15 cellular contexts compared by ENCODE assay signal in the genomic region with DNA sequence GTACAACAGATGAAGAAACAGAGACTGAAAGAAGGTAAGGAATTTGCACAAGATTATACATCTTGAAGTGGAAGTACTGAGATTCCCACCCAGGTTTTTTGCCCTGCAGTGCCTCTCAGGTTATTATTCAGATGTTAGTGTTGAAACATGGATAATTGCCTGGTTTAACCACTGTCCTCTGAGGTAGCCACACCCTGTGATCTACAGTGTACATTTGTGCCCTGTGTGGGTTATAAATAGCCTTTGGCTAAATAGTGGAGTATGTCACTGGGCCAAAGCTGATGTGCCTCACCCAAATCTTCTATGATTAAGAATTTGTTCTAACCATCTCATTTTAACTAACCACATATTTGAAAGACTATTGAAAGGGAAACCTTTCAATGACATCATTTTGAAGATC. TPM values are rescaled to one million over a fixed set of nuclear protein-coding genes. Genes with fewer than 3 reads are reported as not detected.
DNase-seq lines count a peak whose midpoint lies in the region; ATAC-seq, FAIRE-seq and TF ChIP-seq lines count a peak whose summit lies in the region.
"Had no signal": no experiment of that assay in that cellular context is flagged by ENCODE, and none has a peak within 500 bp of the region (broad histone marks: within the 10 kb centered on the region; RNA-seq: fewer than 3 reads in every experiment).

No MANE protein-coding gene starts in this region.

- H3K27ac ChIP-seq in left ventricle myocardium inferior (replicated peaks), result no peak overlapping the region
- no peak overlapping the region for H3K27ac ChIP-seq in PC-9
- no peak overlapping the region for H3K27ac ChIP-seq in WERI-Rb-1
- H3K27ac ChIP-seq: hepatocyte, tibial artery had no signal

- CTCF ChIA-PET in PC-9 (lab: Charles Lee), result no interaction called here

- H2AFZ ChIP-seq in PC-9, result no peak overlapping the region
- H2AFZ ChIP-seq: hepatocyte had no signal

- no peaks in the 10 kb centered on the region for H3K9me2 ChIP-seq in PC-9 (ENCODE audit: insufficient read depth)

- 0 out of 2 replicates have a peak overlapping the region, but pooled peaks have one; percentile 13 for H3K4me2 ChIP-seq in PC-9
- H3K4me2 ChIP-seq: hepatocyte had no signal

- no peaks in the 10 kb centered on the region for H4K20me1 ChIP-seq in PC-9 (ENCODE audit: insufficient read depth)

- no peaks in the 10 kb centered on the region for H3K4me1 ChIP-seq in left ventricle myocardium inferior
- H3K4me1 ChIP-seq in PC-9 (replicated peaks; ENCODE audit: insufficient read depth), result peaks cover 21% of the 10 kb centered on the region

- POLR2A ChIA-PET in PC-9 (lab: Charles Lee; ENCODE audit: unreplicated experiment), result no interaction called here

- BruUV-seq in PC-9 (replicated peaks; lab: Mats Ljungman, UMichigan), result no TSS peak

- peak; percentile 86 for ATAC-seq in Right ventricle myocardium superior (ENCODE audit: poor library complexity)
- ATAC-seq: left lobe of liver had no signal

- H3K4me3 ChIP-seq in left ventricle myocardium inferior (no peak overlapping the region), PC-9 (no peak overlapping the region), fibroblast of the aortic adventitia (ENCODE audit: low read depth, low read length) (no peak overlapping the region), WERI-Rb-1 (ENCODE audit: low read depth, low read length) (no peak overlapping the region)
- H3K4me3 ChIP-seq: hepatocyte, tibial artery had no signal

- H3K27me3 ChIP-seq in left ventricle myocardium inferior (ENCODE audit: low read depth) (no peaks in the 10 kb centered on the region), PC-9 (ENCODE audit: insufficient read depth, low read depth) (no peaks in the 10 kb centered on the region), WERI-Rb-1 (ENCODE audit: insufficient read depth, low read depth, severe bottlenecking) (no peaks in the 10 kb centered on the region)
- H3K27me3 ChIP-seq: hepatocyte, tibial artery had no signal

- peaks cover 9% of the 10 kb centered on the region; the same call in 1 of the 2 replicates for H3F3A ChIP-seq in PC-9 (ENCODE audit: insufficient read depth, low read depth)

- no peak for DNase-seq in Right ventricle myocardium superior
- no peak for DNase-seq in left ventricle myocardium inferior
- peak; percentile 7 to 56 for DNase-seq in PC-9
- DNase-seq in fibroblast of the aortic adventitia (ENCODE audit: low read depth), result peak; percentile 68
- DNase-seq in urothelium cell line (ENCODE audit: low spot score), result peak; percentile 11
- DNase-seq in WERI-Rb-1, result no peak
- no peak for DNase-seq in NCI-H1092 treated with DMSO at 0.1 percent for 48 hours (lab: John Stamatoyannopoulos, UW)
- no peak for DNase-seq in SK-N-DZ (ENCODE audit: low spot score)
- DNase-seq: ACHN; activated CD4-positive, alpha-beta T cell treated with anti-CD3 and anti-CD28 coated beads, Interleukin-2, amount 10 ng/mL, durations not matched to agents 24 days and 14 days; aorta; tibial artery had no signal

- intact Hi-C loops in Right ventricle myocardium superior (cut with DNase I) (loop anchor here (10.0 kb wide), 1 partner anchor 80 kb away; a partner anchor contains a TSS), left ventricle myocardium inferior (cut with micrococcal nuclease) (loop anchor here (10.0 kb wide), 1 partner anchor 120 kb away; no protein-coding TSS in a partner anchor), PC-9 (cut with micrococcal nuclease; ENCODE audit: unreplicated experiment) (no loop called here)

- H3K36me3 ChIP-seq in left ventricle myocardium inferior, result no peaks in the 10 kb centered on the region
- H3K36me3 ChIP-seq in PC-9 (ENCODE audit: low read depth), result no peaks in the 10 kb centered on the region
- no peaks in the 10 kb centered on the region for H3K36me3 ChIP-seq in WERI-Rb-1
- H3K36me3 ChIP-seq: tibial artery had no signal

- no peaks in the 10 kb centered on the region for H3K79me2 ChIP-seq in PC-9 (ENCODE audit: low read depth)
- H3K79me2 ChIP-seq: hepatocyte had no signal

- no peak for FAIRE-seq in urothelium cell line (lab: Jason Lieb, UNC)
- FAIRE-seq: D721Med had no signal

- H3K9me3 ChIP-seq in left ventricle myocardium inferior (replicated peaks) (no peaks in the 10 kb centered on the region), PC-9 (ENCODE audit: insufficient read depth, low read depth) (no peaks in the 10 kb centered on the region), WERI-Rb-1 (ENCODE audit: severe bottlenecking) (peaks cover under 1% of the 10 kb centered on the region)
- H3K9me3 ChIP-seq: tibial artery had no signal

- no peak for TF ChIP-seq CTCF in left ventricle myocardium inferior (IDR thresholded peaks at IDR 0.05; ENCODE audit: borderline replicate concordance)
- no peak for TF ChIP-seq CTCF in PC-9 (conservative IDR thresholded peaks at IDR 0.05)
- no peak for TF ChIP-seq CTCF in fibroblast of the aortic adventitia (IDR thresholded peaks at IDR 0.05; ENCODE audit: insufficient read depth, low read length)
- no peak for TF ChIP-seq CTCF in WERI-Rb-1 (IDR thresholded peaks at IDR 0.05; ENCODE audit: low read depth, low read length)

RNA-seq across cellular contexts. Expression of a gene that starts 5.4 kb away (rescaled TPM):
- total RNA-seq in Right ventricle myocardium superior, result 2.8 TPM
- 4.3 TPM for total RNA-seq in left ventricle myocardium inferior
- not detected in 2 replicates for total RNA-seq in PC-9 (2021)
- 0.09 TPM in 1 of 2 replicates, not detected in the other for total RNA-seq in fibroblast of the aortic adventitia (ENCODE audit: low replicate concordance)
- polyA plus RNA-seq in SK-N-DZ (2014; cell fraction: cytosol; rRNA removed), result not detected in 2 replicates
- 0.06 and 0.09 TPM in 2 replicates for polyA plus RNA-seq in SK-N-DZ (2014; cell fraction: nucleus; rRNA removed)
- total RNA-seq: activated CD4-positive, alpha-beta T cell treated with anti-CD3 and anti-CD28 coated beads, Interleukin-2, amount 10 ng/mL, durations not matched to agents 24 days and 14 days; aorta; left lobe of liver had no signal

RNA-seq across cellular contexts. Expression of a gene that starts 45.3 kb away (rescaled TPM):
- 82.2 TPM for total RNA-seq in Right ventricle myocardium superior
- 91.8 TPM for total RNA-seq in left ventricle myocardium inferior
- total RNA-seq in PC-9 (2021), result 107 TPM in 2 replicates
- total RNA-seq in fibroblast of the aortic adventitia (ENCODE audit: low replicate concordance), result 45.5 and 148 TPM in 2 replicates
- 88.0 and 93.2 TPM in 2 replicates for polyA plus RNA-seq in SK-N-DZ (2014; cell fraction: cytosol; rRNA removed)
- 71.1 and 79.1 TPM in 2 replicates for polyA plus RNA-seq in SK-N-DZ (2014; cell fraction: nucleus; rRNA removed)

Comparison
In these comparisons a context has a peak if more than half of its experiments do, and no peak if none do; other contexts are left out.
1. DNase-seq: peak in PC-9 (2 of 2), fibroblast of the aortic adventitia (single experiment) and urothelium cell line (single experiment); none in Right ventricle myocardium superior (single experiment), left ventricle myocardium inferior (single experiment), WERI-Rb-1 (single experiment), NCI-H1092 treated with DMSO at 0.1 percent for 48 hours (single experiment) and SK-N-DZ (single experiment).